18 cellular contexts compared by ENCODE assay signal in the genomic region with DNA sequence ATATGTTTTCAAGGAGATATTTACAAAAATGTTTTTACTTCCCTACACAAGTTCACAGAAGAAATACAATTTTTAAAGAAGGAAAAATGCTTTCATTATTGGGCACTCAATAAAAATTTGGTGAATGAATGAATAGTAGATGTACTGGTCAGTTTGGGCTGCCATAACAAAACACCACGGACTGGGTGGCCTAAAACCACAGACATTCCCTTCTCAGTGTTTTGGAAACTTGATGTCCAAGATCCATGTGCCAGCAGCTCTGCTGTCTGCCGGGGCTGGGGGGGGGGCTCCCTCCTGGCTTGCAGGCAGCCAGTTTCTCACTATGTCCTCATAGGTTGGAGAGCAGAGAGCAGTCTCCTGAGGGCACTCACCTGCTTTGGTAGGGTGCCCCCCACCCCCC.
"Had no signal": no experiment of that assay in that cellular context is flagged by ENCODE, and none has a peak within 500 bp of the region (broad histone marks: within the 10 kb centered on the region; RNA-seq: fewer than 3 reads in every experiment).

No MANE protein-coding gene starts in this region.

- H3K4me3 ChIP-seq: dorsolateral prefrontal cortex, heart left ventricle, right atrium auricular region, smooth muscle cell had no signal

- H3K27me3 ChIP-seq: dorsolateral prefrontal cortex, heart left ventricle, neutrophil, right atrium auricular region had no signal

- H3K4me2 ChIP-seq: smooth muscle cell had no signal

- H3K9me3 Mint-ChIP-seq: naive thymus-derived CD8-positive, alpha-beta T cell had no signal

- H3K9me3 ChIP-seq: heart left ventricle, neutrophil, right atrium auricular region had no signal

- FAIRE-seq: islet of Langerhans, urothelium cell line had no signal

- DNase-seq: cortex of kidney; dorsolateral prefrontal cortex; effector CD8-positive, alpha-beta T cell; foreskin melanocyte; heart left ventricle; hypothalamus; kidney glomerular epithelial cell; mammary epithelial cell; naive thymus-derived CD8-positive, alpha-beta T cell; posterior cingulate gyrus; stimulated activated CD4-positive, alpha-beta T cell treated with anti-CD3 and anti-CD28 coated beads, Interleukin-2, amount 100 ng/mL, for 48 hours; stimulated activated naive CD4-positive, alpha-beta T cell treated with Interleukin-2 at 50 U/mL for 16 hours; trophoblast cell had no signal

- H3K27ac ChIP-seq: heart left ventricle, right atrium auricular region had no signal

- H3K4me3 Mint-ChIP-seq: naive thymus-derived CD8-positive, alpha-beta T cell had no signal

- H3K27me3 Mint-ChIP-seq: naive thymus-derived CD8-positive, alpha-beta T cell had no signal

- ATAC-seq: heart left ventricle; naive thymus-derived CD8-positive, alpha-beta T cell had no signal
